Comparison of ENCODE assay signal across 8 cellular contexts in genomic region chr9:26723486-26723885, GRCh38.
A peak's percentile ranks its signal among the peaks of the same experiment; 100 is the strongest.
DNase-seq lines count a peak whose midpoint lies in the region; ATAC-seq, FAIRE-seq and TF ChIP-seq lines count a peak whose summit lies in the region.

No MANE protein-coding gene starts in this region.

- ATAC-seq in GM21367 (IDR thresholded peaks at IDR 0.05; ENCODE audit: unreplicated experiment) (peak; percentile 77), HepG2 (peak; percentile 94)
- ATAC-seq in activated naive CD8-positive, alpha-beta T cell treated with anti-CD3 and anti-CD28 coated beads, Interleukin-2, amount 50 U/mL, for 24 hours: no peak

- no peak for FAIRE-seq in HepG2 (lab: Jason Lieb, UNC)

- peaks cover 14% of the 10 kb centered on the region for H3K27me3 Mint-ChIP-seq in activated naive CD8-positive, alpha-beta T cell treated with anti-CD3 and anti-CD28 coated beads, Interleukin-2, amount 50 U/mL, for 24 hours

- no peak overlapping the region for H3K27ac ChIP-seq in HepG2 (ENCODE audit: extremely low read length, insufficient read depth, low read length)

- CTCF ChIA-PET in HepG2 (lab: Yijun Ruan, JAX; ENCODE audit: low intra/inter-chr PET ratio, low total read pairs): no interaction called here

- no peak for TF ChIP-seq POLR2A in HepG2 (IDR thresholded peaks at IDR 0.05; ENCODE audit: insufficient read depth in 1 of 2, low read depth in 2 of 2, low read length in 2 of 2)

- TF ChIP-seq RAD21 in HepG2 (CRISPR knock-in tag; IDR thresholded peaks at IDR 0.05): no peak

- in situ Hi-C loops in G401 (cut with HindIII; ENCODE audit: low sequenced_read_pairs) (no loop called here), HepG2 (cut with HindIII; ENCODE audit: extremely low pct_ligation_motif_present, low pct_unique_long_range_greater_than_20kb) (no loop called here)

- no TSS peak for BruUV-seq in HepG2 (replicated peaks; lab: Mats Ljungman, UMichigan)

- H3K9ac ChIP-seq in HepG2 (ENCODE audit: insufficient read depth, low read depth, low read length): no peak overlapping the region

- H3K27ac Mint-ChIP-seq in activated naive CD8-positive, alpha-beta T cell treated with anti-CD3 and anti-CD28 coated beads, Interleukin-2, amount 50 U/mL, for 24 hours: no peak overlapping the region

- no peak overlapping the region for H2AFZ ChIP-seq in HepG2 (ENCODE audit: low read length)

- H3K9me3 ChIP-seq in HepG2 (ENCODE audit: low read length): no peaks in the 10 kb centered on the region

- no peaks in the 10 kb centered on the region for H3K79me2 ChIP-seq in HepG2 (ENCODE audit: insufficient read depth, low read length)

- no peak for TF ChIP-seq EP300 in HepG2 (IDR thresholded peaks at IDR 0.05; ENCODE audit: low read depth in 2 of 2, low read length in 2 of 2)
- TF ChIP-seq EP300 in HepG2 (CRISPR knock-in tag; IDR thresholded peaks at IDR 0.05; ENCODE audit: borderline replicate concordance): no peak

- TF ChIP-seq CTCF in LNCaP clone FGC (IDR thresholded peaks at IDR 0.05; ENCODE audit: control insufficient read depth, extremely low read depth, insufficient read depth) (peak; percentile 40; the same call in 1 of the 2 replicates), HepG2 (CRISPR knock-in tag; IDR thresholded peaks at IDR 0.05) (peak; percentile 69)

- no peaks in the 10 kb centered on the region for H3K4me1 ChIP-seq in HepG2 (ENCODE audit: insufficient read depth, low read length)

- no peaks in the 10 kb centered on the region for H3K36me3 Mint-ChIP-seq in activated naive CD8-positive, alpha-beta T cell treated with anti-CD3 and anti-CD28 coated beads, Interleukin-2, amount 50 U/mL, for 24 hours (ENCODE audit: low read depth)

- intact Hi-C loops in HepG2 (cut with micrococcal nuclease; ENCODE audit: unreplicated experiment): no loop called here

- no peak overlapping the region for H3K4me2 ChIP-seq in HepG2 (ENCODE audit: low read depth, low read length)

- H4K20me1 ChIP-seq in HepG2 (ENCODE audit: insufficient read depth, low read length): no peaks in the 10 kb centered on the region

- H3K4me3 Mint-ChIP-seq in activated naive CD8-positive, alpha-beta T cell treated with anti-CD3 and anti-CD28 coated beads, Interleukin-2, amount 50 U/mL, for 24 hours: no peak overlapping the region

- H3K36me3 ChIP-seq in HepG2 (replicated peaks in 1 of 2; ENCODE audit: control insufficient read depth in 1 of 2, insufficient read depth in 2 of 2, low read length in 2 of 2): no peaks in the 10 kb centered on the region

- POLR2A ChIA-PET in HepG2 (lab: Yijun Ruan, JAX): no interaction called here

- H3K9me3 Mint-ChIP-seq in activated naive CD8-positive, alpha-beta T cell treated with anti-CD3 and anti-CD28 coated beads, Interleukin-2, amount 50 U/mL, for 24 hours: no peaks in the 10 kb centered on the region

- peak; percentile 13 for DNase-seq in G401 (ENCODE audit: low spot score)
- DNase-seq in LNCaP clone FGC (ENCODE audit: low read depth): no peak
- peak; percentile 20 for DNase-seq in activated naive CD8-positive, alpha-beta T cell treated with anti-CD3 and anti-CD28 coated beads, Interleukin-2, amount 50 U/mL, for 24 hours
- DNase-seq in HepG2 (ENCODE audit: low spot score): peak; percentile 20
- DNase-seq in ureter (ENCODE audit: low spot score): no peak
- DNase-seq in NCI-H2029 (lab: John Stamatoyannopoulos, UW): no peak
- DNase-seq in stimulated activated naive CD4-positive, alpha-beta T cell (lab: John Stamatoyannopoulos, UW): no peak

- no peaks in the 10 kb centered on the region for H3K27me3 ChIP-seq in HepG2 (ENCODE audit: control insufficient read depth in 1 of 2, insufficient read depth in 2 of 2, low read length in 2 of 2)

- WGBS in HepG2 (ENCODE audit: low lambda C conversion rate): 0% methylated on average over 8 of the region's 9 CpGs

- no peak overlapping the region for H3K4me3 ChIP-seq in LNCaP clone FGC (ENCODE audit: low read depth, low read length)
- no peak overlapping the region for H3K4me3 ChIP-seq in HepG2 (replicated peaks in 1 of 3; ENCODE audit: insufficient read depth in 1 of 3, low read depth in 2 of 3, low read length in 3 of 3)

- no peaks in the 10 kb centered on the region for H3K4me1 Mint-ChIP-seq in activated naive CD8-positive, alpha-beta T cell treated with anti-CD3 and anti-CD28 coated beads, Interleukin-2, amount 50 U/mL, for 24 hours

TF ChIP-seq in HepG2, 621 proteins besides CTCF, POLR2A, EP300 and RAD21:
- TF ChIP-seq XRCC5 (optimal IDR thresholded peaks at IDR 0.05; ENCODE audit: low read length): peak; percentile 64
- TF ChIP-seq POGZ (CRISPR knock-in tag; IDR thresholded peaks at IDR 0.05): no peak
- no peak for TF ChIP-seq TOE1 (CRISPR knock-in tag; IDR thresholded peaks at IDR 0.05)
- no peak for TF ChIP-seq ZNF720 (CRISPR knock-in tag; IDR thresholded peaks at IDR 0.05)
- TF ChIP-seq PHF21A (CRISPR knock-in tag; IDR thresholded peaks at IDR 0.05): no peak
- TF ChIP-seq, protein P1, sequence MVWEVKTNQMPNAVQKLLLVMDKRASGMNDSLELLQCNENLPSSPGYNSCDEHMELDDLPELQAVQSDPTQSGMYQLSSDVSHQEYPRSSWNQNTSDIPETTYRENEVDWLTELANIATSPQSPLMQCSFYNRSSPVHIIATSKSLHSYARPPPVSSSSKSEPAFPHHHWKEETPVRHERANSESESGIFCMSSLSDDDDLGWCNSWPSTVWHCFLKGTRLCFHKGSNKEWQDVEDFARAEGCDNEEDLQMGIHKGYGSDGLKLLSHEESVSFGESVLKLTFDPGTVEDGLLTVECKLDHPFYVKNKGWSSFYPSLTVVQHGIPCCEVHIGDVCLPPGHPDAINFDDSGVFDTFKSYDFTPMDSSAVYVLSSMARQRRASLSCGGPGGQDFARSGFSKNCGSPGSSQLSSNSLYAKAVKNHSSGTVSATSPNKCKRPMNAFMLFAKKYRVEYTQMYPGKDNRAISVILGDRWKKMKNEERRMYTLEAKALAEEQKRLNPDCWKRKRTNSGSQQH (CRISPR knock-in tag; IDR thresholded peaks at IDR 0.05; ENCODE audit: low read depth): no peak
- TF ChIP-seq STAG1 (CRISPR knock-in tag; IDR thresholded peaks at IDR 0.05): peak; percentile 28; the same call in 1 of the 2 replicates
- TF ChIP-seq, protein P2, sequence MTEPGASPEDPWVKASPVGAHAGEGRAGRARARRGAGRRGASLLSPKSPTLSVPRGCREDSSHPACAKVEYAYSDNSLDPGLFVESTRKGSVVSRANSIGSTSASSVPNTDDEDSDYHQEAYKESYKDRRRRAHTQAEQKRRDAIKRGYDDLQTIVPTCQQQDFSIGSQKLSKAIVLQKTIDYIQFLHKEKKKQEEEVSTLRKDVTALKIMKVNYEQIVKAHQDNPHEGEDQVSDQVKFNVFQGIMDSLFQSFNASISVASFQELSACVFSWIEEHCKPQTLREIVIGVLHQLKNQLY (CRISPR knock-in tag; IDR thresholded peaks at IDR 0.05): no peak
- no peak for TF ChIP-seq FOXA1 (IDR thresholded peaks at IDR 0.05)
- no peak for TF ChIP-seq FOXA1 (CRISPR knock-in tag; IDR thresholded peaks at IDR 0.05)
- TF ChIP-seq SMC3 (IDR thresholded peaks at IDR 0.05; ENCODE audit: low read length): peak; percentile 13; the same call in 1 of the 2 replicates
- TF ChIP-seq SP140L (CRISPR knock-in tag; IDR thresholded peaks at IDR 0.05; ENCODE audit: borderline replicate concordance): no peak
- TF ChIP-seq ZBTB2 (CRISPR knock-in tag; IDR thresholded peaks at IDR 0.05; ENCODE audit: low read depth): no peak
- no peak for TF ChIP-seq SP5 (CRISPR knock-in tag; IDR thresholded peaks at IDR 0.05; ENCODE audit: borderline replicate concordance, low read depth)
- TF ChIP-seq ZBTB20 (CRISPR knock-in tag; IDR thresholded peaks at IDR 0.05; ENCODE audit: borderline replicate concordance, low read depth): no peak

Comparison
In these comparisons a context has a peak if more than half of its experiments do, and no peak if none do; other contexts are left out.
1. DNase-seq: peak in G401 (single experiment), activated naive CD8-positive, alpha-beta T cell treated with anti-CD3 and anti-CD28 coated beads, Interleukin-2, amount 50 U/mL, for 24 hours (single experiment) and HepG2 (single experiment); none in LNCaP clone FGC (single experiment), ureter (single experiment), NCI-H2029 (single experiment) and stimulated activated naive CD4-positive, alpha-beta T cell (0 of 6).